19 cellular contexts compared by ENCODE assay signal in genomic region chr12:76789335-76790050, GRCh38. TPM values are rescaled to one million over a fixed set of nuclear protein-coding genes. Genes with fewer than 3 reads are reported as not detected.
A peak's percentile ranks its signal among the peaks of the same experiment; 100 is the strongest.
DNase-seq lines count a peak whose midpoint lies in the region; ATAC-seq, FAIRE-seq and TF ChIP-seq lines count a peak whose summit lies in the region.
"Had no signal": no experiment of that assay in that cellular context is flagged by ENCODE, and none has a peak within 500 bp of the region (broad histone marks: within the 10 kb centered on the region; RNA-seq: fewer than 3 reads in every experiment).

No MANE protein-coding gene starts in this region.

- H3K27me3 ChIP-seq in left ventricle myocardium inferior (ENCODE audit: low read depth) (no peaks in the 10 kb centered on the region), adrenal gland (no peaks in the 10 kb centered on the region)
- H3K27me3 ChIP-seq: BLaER1 treated with 17β-estradiol and CSF1 and Interleukin-3, amounts not matched to agents 10 nM and 100 nM; SJCRH30 had no signal

- H3K4me3 ChIP-seq in left ventricle myocardium inferior (no peak overlapping the region), adrenal gland (no peak overlapping the region)
- H3K4me3 ChIP-seq: BLaER1 treated with 17β-estradiol and CSF1 and Interleukin-3, amounts not matched to agents 10 nM and 100 nM; HAP-1; PC-9; SJCRH30 had no signal

- TF ChIP-seq CTCF in left ventricle myocardium inferior (IDR thresholded peaks at IDR 0.05; ENCODE audit: borderline replicate concordance) (no peak), progenitor cell of endocrine pancreas (IDR thresholded peaks at IDR 0.05; ENCODE audit: unreplicated experiment) (no peak), adrenal gland (IDR thresholded peaks at IDR 0.05) (no peak)

- CTCF ChIA-PET in T-cell (lab: Charles Lee), result interaction anchor here (0.5 to 4.0 kb wide), 10 partner anchors 11 to 528 kb away, joined by 3 to 56 read pairs (median 6); partner anchors contain the start of gene ZDHHC17 (in 1 of the 2)

- 44 to 71% (median 48%) methylated on average over 3 of the region's 3 CpGs for WGBS in adrenal gland, 4 donors

- H3K36me3 Mint-ChIP-seq in T-cell (peaks cover 17% of the 10 kb centered on the region), progenitor cell of endocrine pancreas (ENCODE audit: insufficient read depth) (peaks cover 9% of the 10 kb centered on the region)

- H3K27ac Mint-ChIP-seq in T-cell, result peak overlapping the region; percentile 16 to 31
- peak overlapping the region; percentile 86 for H3K27ac Mint-ChIP-seq in progenitor cell of endocrine pancreas

- H3K4me1 Mint-ChIP-seq in T-cell, result peaks cover 33 to 48% (median 35%) of the 10 kb centered on the region in 3 donors
- H3K4me1 Mint-ChIP-seq in progenitor cell of endocrine pancreas (ENCODE audit: low read depth), result peaks cover 8% of the 10 kb centered on the region

- H3K27ac ChIP-seq in left ventricle myocardium inferior (replicated peaks), result peak overlapping the region; percentile 45
- H3K27ac ChIP-seq in adrenal gland, result no peak overlapping the region
- H3K27ac ChIP-seq: BLaER1 treated with 17β-estradiol and CSF1 and Interleukin-3, amounts not matched to agents 10 nM and 100 nM; PC-9; SJCRH30 had no signal

- H3K27me3 Mint-ChIP-seq in T-cell (no peaks in the 10 kb centered on the region), progenitor cell of endocrine pancreas (no peaks in the 10 kb centered on the region)

- H3K9me3 Mint-ChIP-seq in T-cell (peaks cover 4 to 5% (median 4%) of the 10 kb centered on the region in 3 donors), progenitor cell of endocrine pancreas (ENCODE audit: low read depth) (peaks cover 9% of the 10 kb centered on the region)

- DNase-seq in left ventricle myocardium inferior (no peak), Right ventricle myocardium inferior (ENCODE audit: missing footprints) (no peak), T-cell (no peak), progenitor cell of endocrine pancreas (ENCODE audit: low spot score, unreplicated experiment) (no peak), adrenal gland (no peak), GM12891 (ENCODE audit: insufficient read length, low spot score) (no peak)
- DNase-seq: DMS79 treated with DMSO at 0.1 percent for 48 hours, KG1, MV-4-11, NCI-H187 treated with DMSO at 0.1 percent for 48 hours, NCI-H345, NCI-H526, PC-9, SJCRH30 had no signal

- FAIRE-seq in islet of Langerhans (lab: Jason Lieb, UNC), result peak; percentile 17
- no peak for FAIRE-seq in GM12891 (lab: Jason Lieb, UNC)
- FAIRE-seq: A204.1 had no signal

- H3K36me3 ChIP-seq in left ventricle myocardium inferior (no peaks in the 10 kb centered on the region), adrenal gland (replicated peaks in 1 of 2) (no peaks in the 10 kb centered on the region)
- H3K36me3 ChIP-seq: HAP-1, SJCRH30 had no signal

- H3K4me3 Mint-ChIP-seq in T-cell (no peak overlapping the region), progenitor cell of endocrine pancreas (ENCODE audit: low read depth) (no peak overlapping the region)

- POLR2A ChIA-PET in T-cell (lab: Charles Lee), result no interaction called here

- H3K9me3 ChIP-seq in left ventricle myocardium inferior (replicated peaks) (no peaks in the 10 kb centered on the region), adrenal gland (replicated peaks in 1 of 3) (no peaks in the 10 kb centered on the region)
- H3K9me3 ChIP-seq: HAP-1, SJCRH30 had no signal

- H3K4me1 ChIP-seq in left ventricle myocardium inferior (peaks cover 85% of the 10 kb centered on the region), adrenal gland (replicated peaks in 1 of 2) (peaks cover 0 to 45% of the 10 kb centered on the region in 2 donors)
- H3K4me1 ChIP-seq: SJCRH30 had no signal

- no peak for TF ChIP-seq POLR2A in adrenal gland (IDR thresholded peaks at IDR 0.05)
- TF ChIP-seq POLR2A in GM12891 (IDR thresholded peaks at IDR 0.05; ENCODE audit: low read depth, low read length), result no peak

- intact Hi-C loops in left ventricle myocardium inferior (cut with micrococcal nuclease), result no loop called here
- intact Hi-C loops in Right ventricle myocardium inferior (cut with DNase I), result no loop called here
- intact Hi-C loops in adrenal gland (cut with DNase I), result loop anchor here (5.0 to 10.0 kb wide), 3 partner anchors 105 to 167 kb away; no protein-coding TSS in a partner anchor

- ATAC-seq in Right ventricle myocardium inferior (no peak), T-cell (replicated peaks in 1 of 4) (no peak), HG02759 (IDR thresholded peaks at IDR 0.05; ENCODE audit: unreplicated experiment) (no peak)

TF ChIP-seq in GM12891, 5 proteins besides CTCF, POLR2A, EP300 and RAD21:
- no peak for TF ChIP-seq PAX5 (IDR thresholded peaks at IDR 0.05; ENCODE audit: insufficient read depth, low read length, severe bottlenecking)
- no peak for TF ChIP-seq TAF1 (IDR thresholded peaks at IDR 0.05; ENCODE audit: low read depth, low read length)
- no peak for TF ChIP-seq SPI1 (IDR thresholded peaks at IDR 0.05; ENCODE audit: low read depth, low read length)
- no peak for TF ChIP-seq POU2F2 (IDR thresholded peaks at IDR 0.05; ENCODE audit: low read depth, low read length)
- TF ChIP-seq POLR2AphosphoS5 (IDR thresholded peaks at IDR 0.05; ENCODE audit: low read depth, low read length), result no peak

RNA-seq across cellular contexts. Expression of gene ZDHHC17, which starts 25.6 kb away (rescaled TPM):
- total RNA-seq in left ventricle myocardium inferior (17.0 TPM), Right ventricle myocardium inferior (18.0 TPM), T-cell (10 to 100 TPM; 39.8 to 58.9 (median 42.9) TPM), progenitor cell of endocrine pancreas (65.7 and 69.2 TPM in 2 replicates), adrenal gland (100 to 1,000 TPM in 1 of 8 donors, 10 to 100 TPM in 7; 22.3 to 102 (median 35.0) TPM)
- polyA plus RNA-seq in adrenal gland, result 10 to 100 TPM; 17.7 to 25.7 (median 24.1) TPM
- polyA plus RNA-seq in GM12891 (2012; ENCODE audit: low read depth, missing spikeins), result 7.2 TPM

Comparison
In these comparisons a context has a peak if more than half of its experiments do, and no peak if none do; other contexts are left out.
1. intact Hi-C loops: an anchor here in adrenal gland (5.0 to 10.0 kb wide); none called in left ventricle myocardium inferior and Right ventricle myocardium inferior.